Comparison of ENCODE assay signal across 9 cellular contexts in genomic region chr6:42454428-42454791, GRCh38. TPM values are rescaled to one million over a fixed set of nuclear protein-coding genes. Genes with fewer than 3 reads are reported as not detected.
DNase-seq lines count a peak whose midpoint lies in the region; ATAC-seq and TF ChIP-seq lines count a peak whose summit lies in the region.
"Had no signal": no experiment of that assay in that cellular context is flagged by ENCODE, and none has a peak within 500 bp of the region (broad histone marks: within the 10 kb centered on the region; RNA-seq: fewer than 3 reads in every experiment).

No MANE protein-coding gene starts in this region.

- CTCF ChIA-PET in RWPE1 (lab: Yijun Ruan, JAX) = interaction anchor here (1.1 kb wide), 1 partner anchor 93 kb away, joined by 4 read pairs; no protein-coding TSS in a partner anchor

- ATAC-seq in HG02610 (IDR thresholded peaks at IDR 0.05; ENCODE audit: unreplicated experiment) = no peak
- no peak for ATAC-seq in HG02852 (IDR thresholded peaks at IDR 0.05; ENCODE audit: unreplicated experiment)
- no peak for ATAC-seq in HG02981 (IDR thresholded peaks at IDR 0.05; ENCODE audit: unreplicated experiment)

- H3K9me3 Mint-ChIP-seq in osteocyte (ENCODE audit: unreplicated experiment) = no peaks in the 10 kb centered on the region

- no peak overlapping the region for H3K27ac Mint-ChIP-seq in osteocyte (ENCODE audit: unreplicated experiment)

- no peaks in the 10 kb centered on the region for H3K27me3 Mint-ChIP-seq in osteocyte (ENCODE audit: unreplicated experiment)

- DNase-seq in G401 (ENCODE audit: low spot score) (peak; percentile 46), RWPE1 (ENCODE audit: low spot score) (no peak), fibroblast of pulmonary artery (ENCODE audit: low read depth) (no peak), osteocyte (ENCODE audit: extremely low spot score, unreplicated experiment) (no peak), NCI-H2081 (lab: John Stamatoyannopoulos, UW) (no peak)
- DNase-seq: stimulated activated CD4-positive, alpha-beta T cell treated with anti-CD3 and anti-CD28 coated beads, Interleukin-2, amount 100 ng/mL, for 48 hours had no signal

- POLR2A ChIA-PET in RWPE1 (lab: Yijun Ruan, JAX; ENCODE audit: low non-redundant PET) = interaction anchor here (0.6 to 0.9 kb wide), 2 partner anchors 80 to 211 kb away, joined by 3 read pairs; no protein-coding TSS in a partner anchor

- peaks cover 21% of the 10 kb centered on the region for H3K4me1 Mint-ChIP-seq in osteocyte (ENCODE audit: unreplicated experiment)

- TF ChIP-seq CTCF in RWPE1 (conservative IDR thresholded peaks at IDR 0.05; ENCODE audit: low read depth) (no peak), fibroblast of pulmonary artery (IDR thresholded peaks at IDR 0.05; ENCODE audit: low read length, missing control alignments) (no peak), osteocyte (IDR thresholded peaks at IDR 0.05) (no peak)

- peak overlapping the region; percentile 98 for H3K27ac ChIP-seq in RWPE1

- no peaks in the 10 kb centered on the region for H3K36me3 Mint-ChIP-seq in osteocyte (ENCODE audit: unreplicated experiment)

- peak overlapping the region; percentile 99 for H3K4me3 Mint-ChIP-seq in osteocyte (ENCODE audit: unreplicated experiment)

- peak overlapping the region; percentile 71 for H3K4me3 ChIP-seq in fibroblast of pulmonary artery (replicated peaks; ENCODE audit: low read depth, low read length)

- in situ Hi-C loops in G401 (cut with HindIII; ENCODE audit: low sequenced_read_pairs) = no loop called here

RNA-seq across cellular contexts. Expression of gene TRERF1, which starts 2.7 kb away (rescaled TPM):
- 3.3 and 3.8 TPM in 2 replicates for total RNA-seq in G401 (2014; rRNA removed; shearing (Covaris generic))
- 6.4 and 6.5 TPM in 2 replicates for total RNA-seq in osteocyte
